In the genomic region with DNA sequence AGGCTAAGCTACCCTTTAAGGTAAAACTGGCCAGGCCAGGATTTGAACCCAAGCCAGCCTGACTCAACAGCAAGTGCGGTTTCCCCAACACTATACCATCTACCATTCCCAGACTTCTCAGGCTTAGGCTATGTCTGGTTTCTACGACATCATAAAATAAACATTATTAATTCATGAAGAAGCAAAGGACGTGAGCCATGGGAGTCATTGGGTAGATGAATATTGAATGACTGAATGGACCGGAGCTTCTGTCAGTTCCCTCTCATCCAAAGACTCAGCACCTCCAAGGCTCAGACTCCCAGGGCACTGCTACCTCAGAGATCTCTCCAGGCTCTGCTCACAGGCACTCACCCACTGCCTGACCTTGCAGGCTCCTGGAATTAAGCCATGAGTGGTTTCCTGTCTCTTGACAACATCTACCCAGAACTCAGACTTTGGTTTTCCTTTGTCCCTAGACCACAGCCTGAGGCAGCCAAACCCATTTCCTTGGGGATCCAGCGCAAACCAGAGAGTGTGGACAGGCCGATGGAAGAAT, we compare ENCODE assay signal across 10 cellular contexts.
DNase-seq lines count a peak whose midpoint lies in the region; ATAC-seq and TF ChIP-seq lines count a peak whose summit lies in the region.
"Had no signal": no experiment of that assay in that cellular context is flagged by ENCODE, and none has a peak within 500 bp of the region (broad histone marks: within the 10 kb centered on the region; RNA-seq: fewer than 3 reads in every experiment).

No MANE protein-coding gene starts in this region.

- H3K4me3 Mint-ChIP-seq in activated B cell treated with CpG ODN at 0.5 μM for 24 hours: peak overlapping the region; percentile 73
- peak overlapping the region in 1 of 2 donors; percentile 65 for H3K4me3 Mint-ChIP-seq in activated T-cell treated with anti-CD3 and anti-CD28 coated beads, Interleukin-2, amount 50 U/mL, for 72 hours

- no peaks in the 10 kb centered on the region for H3K27me3 ChIP-seq in ovary
- peaks cover 0 to 24% (median 6%) of the 10 kb centered on the region in 3 donors for H3K27me3 ChIP-seq in stomach

- H3K36me3 ChIP-seq in ovary: no peaks in the 10 kb centered on the region
- no peaks in the 10 kb centered on the region for H3K36me3 ChIP-seq in stomach
- H3K36me3 ChIP-seq: HAP-1 had no signal

- H3K27me3 Mint-ChIP-seq in activated B cell treated with CpG ODN at 0.5 μM for 24 hours: no peaks in the 10 kb centered on the region
- peaks cover 56% of the 10 kb centered on the region for H3K27me3 Mint-ChIP-seq in activated T-cell treated with anti-CD3 and anti-CD28 coated beads, Interleukin-2, amount 50 U/mL, for 72 hours (ENCODE audit: low read depth)

- H3K4me1 Mint-ChIP-seq in activated B cell treated with CpG ODN at 0.5 μM for 24 hours: peaks cover 86% of the 10 kb centered on the region
- peaks cover 52% of the 10 kb centered on the region for H3K4me1 Mint-ChIP-seq in activated T-cell treated with anti-CD3 and anti-CD28 coated beads, Interleukin-2, amount 50 U/mL, for 72 hours (ENCODE audit: low read depth)

- TF ChIP-seq CTCF in activated B cell treated with CpG ODN at 0.5 μM for 24 hours (IDR thresholded peaks at IDR 0.05) (no peak), ovary (IDR thresholded peaks at IDR 0.05) (no peak), stomach (IDR thresholded peaks at IDR 0.05) (no peak)

- H3K27ac ChIP-seq in ovary: no peak overlapping the region
- peak overlapping the region in 2 of 5 donors; percentile 18 for H3K27ac ChIP-seq in stomach

- no peak overlapping the region for H3K4me3 ChIP-seq in ovary
- no peak overlapping the region for H3K4me3 ChIP-seq in stomach
- H3K4me3 ChIP-seq: HAP-1 had no signal

- 75 to 82% (median 77%) methylated on average over 6 of the region's 6 CpGs for WGBS in ovary, 3 donors
- whole genome bisulfite sequencing in stomach, 5 donors: 61 to 76% (median 73%) methylated on average over 6 of the region's 6 CpGs

- no peak for DNase-seq in Right ventricle myocardium inferior (ENCODE audit: missing footprints)
- no peak for DNase-seq in cardiac septum (ENCODE audit: low spot score)
- no peak for DNase-seq in activated B cell treated with CpG ODN at 0.5 μM for 24 hours
- peak; percentile 53 for DNase-seq in left cardiac atrium
- DNase-seq in ovary: no peak
- no peak for DNase-seq in activated T-cell treated with anti-CD3 and anti-CD28 coated beads, Interleukin-2, amount 50 U/mL, for 72 hours
- no peak for DNase-seq in stomach
- DNase-seq: NCI-H1694 treated with DMSO at 0.1 percent for 48 hours had no signal

- ATAC-seq in Right ventricle myocardium inferior (peak; percentile 35), activated B cell treated with CpG ODN at 0.5 μM for 24 hours (ENCODE audit: low read depth) (no peak), left cardiac atrium (peak; percentile 35 to 63), HG03521 (IDR thresholded peaks at IDR 0.05; ENCODE audit: unreplicated experiment) (no peak)
- no peak for ATAC-seq in activated T-cell treated with anti-CD3 and anti-CD28 coated beads, Interleukin-2, amount 50 U/mL, for 72 hours (replicated peaks in 1 of 2)

- H3K9me3 ChIP-seq in ovary: no peaks in the 10 kb centered on the region
- H3K9me3 ChIP-seq in stomach: no peaks in the 10 kb centered on the region
- H3K9me3 ChIP-seq: HAP-1 had no signal

- H3K9me3 Mint-ChIP-seq in activated B cell treated with CpG ODN at 0.5 μM for 24 hours: no peaks in the 10 kb centered on the region
- H3K9me3 Mint-ChIP-seq in activated T-cell treated with anti-CD3 and anti-CD28 coated beads, Interleukin-2, amount 50 U/mL, for 72 hours: no peaks in the 10 kb centered on the region

- no peak for TF ChIP-seq EP300 in ovary (IDR thresholded peaks at IDR 0.05)
- no peak for TF ChIP-seq EP300 in stomach (IDR thresholded peaks at IDR 0.05)

- H3K4me1 ChIP-seq in ovary (ENCODE audit: insufficient read depth) (peaks cover 8% of the 10 kb centered on the region), stomach (peaks cover 16 to 58% (median 28%) of the 10 kb centered on the region in 4 donors)

- CTCF ChIA-PET in activated B cell treated with CpG ODN at 0.5 μM for 24 hours (lab: Charles Lee): interaction anchor here (1.3 to 9.5 kb wide), 4 partner anchors 14 to 218 kb away, joined by 3 to 348 read pairs (median 45); a partner anchor contains a TSS

- H3K36me3 Mint-ChIP-seq in activated B cell treated with CpG ODN at 0.5 μM for 24 hours (ENCODE audit: low read depth): peaks cover 2% of the 10 kb centered on the region
- H3K36me3 Mint-ChIP-seq in activated T-cell treated with anti-CD3 and anti-CD28 coated beads, Interleukin-2, amount 50 U/mL, for 72 hours (ENCODE audit: insufficient read depth in 2 of 2): no peaks in the 10 kb centered on the region

- TF ChIP-seq POLR2A in ovary (IDR thresholded peaks at IDR 0.05): no peak
- TF ChIP-seq POLR2A in stomach (IDR thresholded peaks at IDR 0.05): no peak

- intact Hi-C loops in Right ventricle myocardium inferior (cut with DNase I): loop anchor here (5.0 kb wide), 1 partner anchor 288 kb away; no protein-coding TSS in a partner anchor
- intact Hi-C loops in cardiac septum (cut with DNase I): loop anchor here (2.0 to 5.0 kb wide), 2 partner anchors 450 to 493 kb away; a partner anchor contains a TSS
- intact Hi-C loops in activated B cell treated with CpG ODN at 0.5 μM for 24 hours (cut with micrococcal nuclease): loop anchor here (1.0 to 5.0 kb wide), 6 partner anchors 14 to 448 kb away; a partner anchor contains a TSS
- intact Hi-C loops in left cardiac atrium (cut with DNase I): loop anchor here in 1 of 2 donors (10.0 kb wide), 2 partner anchors 70 to 160 kb away; a partner anchor contains a TSS
- intact Hi-C loops in ovary (cut with DNase I): loop anchor here in 1 of 4 donors (10.0 kb wide), 1 partner anchor 160 kb away; a partner anchor contains a TSS
- intact Hi-C loops in stomach (cut with DNase I; ENCODE audit: low total_unique reads): loop anchor here (10.0 kb wide), 1 partner anchor 160 kb away; a partner anchor contains a TSS

- POLR2A ChIA-PET in activated B cell treated with CpG ODN at 0.5 μM for 24 hours (lab: Charles Lee): interaction anchor here (0.6 to 8.7 kb wide), 20 partner anchors 8 to 403 kb away, joined by 3 to 180 read pairs (median 7); a partner anchor contains a TSS

- peak overlapping the region; percentile 88 for H3K27ac Mint-ChIP-seq in activated B cell treated with CpG ODN at 0.5 μM for 24 hours
- H3K27ac Mint-ChIP-seq in activated T-cell treated with anti-CD3 and anti-CD28 coated beads, Interleukin-2, amount 50 U/mL, for 72 hours: no peak overlapping the region

Comparison
In these comparisons a context has a peak if more than half of its experiments do, and no peak if none do; other contexts are left out.
1. ATAC-seq: peak in Right ventricle myocardium inferior (single experiment) and left cardiac atrium (2 of 2); none in activated B cell treated with CpG ODN at 0.5 μM for 24 hours (single experiment), HG03521 (single experiment) and activated T-cell treated with anti-CD3 and anti-CD28 coated beads, Interleukin-2, amount 50 U/mL, for 72 hours (0 of 2).